Comparison of ENCODE assay signal across 8 cellular contexts in genomic region chr1:27322569-27323116, GRCh38. TPM values are rescaled to one million over a fixed set of nuclear protein-coding genes. Genes with fewer than 3 reads are reported as not detected.
DNase-seq lines count a peak whose midpoint lies in the region; ATAC-seq and TF ChIP-seq lines count a peak whose summit lies in the region.

No MANE protein-coding gene starts in this region.

- peak overlapping the region; percentile 92 for H3K9ac ChIP-seq in MM.1S (ENCODE audit: low read length)
- H3K9ac ChIP-seq in duodenal mucosa (ENCODE audit: low read depth in 1 of 2, low read length in 2 of 2): peak overlapping the region; percentile 92 to 98

- DNase-seq in CD8-positive, alpha-beta memory T cell: no peak
- peak; percentile 13 for DNase-seq in MM.1S
- no peak for DNase-seq in neural crest cell (ENCODE audit: low read depth, low spot score)
- DNase-seq in stimulated activated CD4-positive, alpha-beta T cell treated with anti-CD3 and anti-CD28 coated beads, Interleukin-4, amount 100 ng/mL, for 24 hours: no peak
- no peak for DNase-seq in EL

- H3K27me3 ChIP-seq in CD8-positive, alpha-beta memory T cell (ENCODE audit: insufficient read depth, low read length, poor library complexity, severe bottlenecking): peaks cover 9% of the 10 kb centered on the region
- H3K27me3 ChIP-seq in MM.1S (replicated peaks; ENCODE audit: insufficient read depth, low read length): peaks cover 6% of the 10 kb centered on the region; the same call in 1 of the 2 replicates
- H3K27me3 ChIP-seq in duodenal mucosa (ENCODE audit: control insufficient read depth in 1 of 2, insufficient read depth in 2 of 2, low read length in 2 of 2): peaks cover 3 to 10% of the 10 kb centered on the region in 2 donors

- peaks cover 38% of the 10 kb centered on the region for H3K4me1 ChIP-seq in CD8-positive, alpha-beta memory T cell (ENCODE audit: insufficient read depth, low read length)
- H3K4me1 ChIP-seq in MM.1S (ENCODE audit: low read length) (peaks cover 8% of the 10 kb centered on the region; the same call in 1 of the 2 replicates), duodenal mucosa (ENCODE audit: control insufficient read depth in 1 of 2, insufficient read depth in 2 of 2, low read length in 2 of 2) (peaks cover 7 to 18% of the 10 kb centered on the region in 2 donors)

- peaks cover 54% of the 10 kb centered on the region for H3K79me2 ChIP-seq in MM.1S (ENCODE audit: low read length)

- peak overlapping the region; percentile 93 for H3K4me2 ChIP-seq in MM.1S (ENCODE audit: low read depth, low read length)

- H3K27ac Mint-ChIP-seq in CD8-positive, alpha-beta memory T cell: peak overlapping the region; percentile 82 to 97 (median 96)
- H3K27ac Mint-ChIP-seq in neural crest cell (ENCODE audit: unreplicated experiment): peak overlapping the region; percentile 99

- no peaks in the 10 kb centered on the region for H3K9me3 Mint-ChIP-seq in CD8-positive, alpha-beta memory T cell
- no peaks in the 10 kb centered on the region for H3K9me3 Mint-ChIP-seq in neural crest cell

- 0 out of 2 replicates have a peak, but pooled peaks cover 5% of the 10 kb centered on the region for H3F3A ChIP-seq in MM.1S (ENCODE audit: insufficient read depth, low read length)

- H3K27me3 Mint-ChIP-seq in CD8-positive, alpha-beta memory T cell: peaks cover 4% of the 10 kb centered on the region in 2 donors
- H3K27me3 Mint-ChIP-seq in neural crest cell (ENCODE audit: low read depth): peaks cover 3% of the 10 kb centered on the region

- H4K20me1 ChIP-seq in MM.1S (ENCODE audit: insufficient read depth, low read length): no peaks in the 10 kb centered on the region

- TF ChIP-seq CTCF in MM.1S (IDR thresholded peaks at IDR 0.05; ENCODE audit: low read length) (no peak), neural crest cell (conservative IDR thresholded peaks at IDR 0.05) (no peak)

- H3K4me3 Mint-ChIP-seq in CD8-positive, alpha-beta memory T cell: peak overlapping the region; percentile 95 to 99 (median 97)
- H3K4me3 Mint-ChIP-seq in neural crest cell: peak overlapping the region; percentile 94

- peak overlapping the region; percentile 77 for H2AFZ ChIP-seq in MM.1S (ENCODE audit: low read length)

- peak overlapping the region; percentile 93 for H3K4me3 ChIP-seq in CD8-positive, alpha-beta memory T cell (ENCODE audit: low read length)
- peak overlapping the region; percentile 91 for H3K4me3 ChIP-seq in MM.1S (ENCODE audit: low read length)
- H3K4me3 ChIP-seq in duodenal mucosa (ENCODE audit: low read depth in 1 of 2, low read length in 2 of 2): peak overlapping the region; percentile 96 to 98

- no peaks in the 10 kb centered on the region for H3K9me3 ChIP-seq in CD8-positive, alpha-beta memory T cell (ENCODE audit: low read length)
- H3K9me3 ChIP-seq in MM.1S (replicated peaks; ENCODE audit: insufficient read depth, low read length) (no peaks in the 10 kb centered on the region), duodenal mucosa (ENCODE audit: control insufficient read depth in 1 of 2, low read length in 2 of 2) (no peaks in the 10 kb centered on the region)

- peak overlapping the region; percentile 95 for H3K27ac ChIP-seq in CD8-positive, alpha-beta memory T cell (ENCODE audit: low read depth, low read length)
- peak overlapping the region; percentile 61; the same call in 1 of the 2 replicates for H3K27ac ChIP-seq in MM.1S (ENCODE audit: low read length)
- peak overlapping the region; percentile 87 for H3K27ac ChIP-seq in duodenal mucosa (ENCODE audit: low read depth, low read length)

- peaks cover 0 to 44% (median 6%) of the 10 kb centered on the region in 3 donors for H3K36me3 Mint-ChIP-seq in CD8-positive, alpha-beta memory T cell
- no peaks in the 10 kb centered on the region for H3K36me3 Mint-ChIP-seq in neural crest cell (ENCODE audit: low read depth)

- H3K4me1 Mint-ChIP-seq in CD8-positive, alpha-beta memory T cell: peaks cover 42 to 63% (median 54%) of the 10 kb centered on the region in 3 donors
- peaks cover 19% of the 10 kb centered on the region for H3K4me1 Mint-ChIP-seq in neural crest cell

- peaks cover 17% of the 10 kb centered on the region for H3K36me3 ChIP-seq in CD8-positive, alpha-beta memory T cell (ENCODE audit: insufficient read depth, low read length)
- no peaks in the 10 kb centered on the region; the same call in 1 of the 2 replicates for H3K36me3 ChIP-seq in MM.1S (replicated peaks; ENCODE audit: insufficient read depth, low read length)
- H3K36me3 ChIP-seq in duodenal mucosa (ENCODE audit: control insufficient read depth in 1 of 2, insufficient read depth in 2 of 2, low read length in 2 of 2): peaks cover 8 to 12% of the 10 kb centered on the region in 2 donors

- CTCF ChIA-PET in CD8-positive, alpha-beta memory T cell (lab: Charles Lee): interaction anchor here (0.7 to 6.3 kb wide), 6 partner anchors 10 to 35 kb away, joined by 3 to 25 read pairs (median 3); no protein-coding TSS in a partner anchor

- ATAC-seq in HG02981 (IDR thresholded peaks at IDR 0.05; ENCODE audit: unreplicated experiment) (no peak), HG02884 (IDR thresholded peaks at IDR 0.05; ENCODE audit: unreplicated experiment) (no peak)

- POLR2A ChIA-PET in CD8-positive, alpha-beta memory T cell (lab: Charles Lee): interaction anchor here (0.8 to 2.9 kb wide), 3 partner anchors 17 to 69 kb away, joined by 3 to 8 read pairs (median 4); partner anchors contain the start of gene SYTL1

- H3K9me2 ChIP-seq in MM.1S (replicated peaks; ENCODE audit: insufficient read depth, low read length): no peaks in the 10 kb centered on the region

RNA-seq across cellular contexts. Expression of gene TMEM222, which starts 0.7 kb away (rescaled TPM):
- 10 to 100 TPM; 52.0 to 54.9 TPM for total RNA-seq in CD8-positive, alpha-beta memory T cell
- 65.2 TPM for polyA plus RNA-seq in CD8-positive, alpha-beta memory T cell
- 46.7 and 46.9 TPM in 2 replicates for total RNA-seq in neural crest cell

RNA-seq across cellular contexts. Expression of gene SYTL1, which starts 19.2 kb away (rescaled TPM):
- total RNA-seq in CD8-positive, alpha-beta memory T cell: 10 to 100 TPM; 21.9 to 24.2 TPM
- 124 TPM for polyA plus RNA-seq in CD8-positive, alpha-beta memory T cell
- total RNA-seq in neural crest cell: 0.72 and 1.4 TPM in 2 replicates

RNA-seq across cellular contexts. Expression of gene MAP3K6, which starts 44.1 kb away (rescaled TPM):
- 1 to 10 TPM; 6.9 to 7.1 TPM for total RNA-seq in CD8-positive, alpha-beta memory T cell
- polyA plus RNA-seq in CD8-positive, alpha-beta memory T cell: 6.0 TPM
- 12.9 and 13.6 TPM in 2 replicates for total RNA-seq in neural crest cell

RNA-seq across cellular contexts. Expression of gene FCN3, which starts 52.0 kb away (rescaled TPM):
- total RNA-seq in CD8-positive, alpha-beta memory T cell: not detected
- not detected for polyA plus RNA-seq in CD8-positive, alpha-beta memory T cell
- not detected in 2 replicates for total RNA-seq in neural crest cell
